ENCODE assay signal across 38 cellular contexts in the genomic region with DNA sequence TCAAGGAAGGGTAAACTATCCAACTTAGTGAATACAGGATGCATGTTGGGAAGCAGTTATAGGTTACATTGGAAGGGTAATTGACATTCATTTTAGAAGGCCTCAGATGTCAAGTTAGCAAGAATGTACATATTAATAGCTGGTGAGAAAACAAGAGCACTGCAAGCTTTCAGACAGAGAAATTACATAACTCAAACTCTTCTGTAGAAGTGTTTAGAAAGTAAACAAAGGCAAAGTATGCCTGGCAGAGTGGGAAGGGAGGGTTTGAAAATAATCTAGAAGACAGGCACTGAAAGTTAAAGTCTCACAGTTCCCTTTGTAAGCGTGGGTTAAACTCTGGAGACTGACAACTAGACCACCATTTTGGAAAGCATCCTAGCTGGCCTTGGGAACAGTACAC.
"Had no signal": no experiment of that assay in that cellular context is flagged by ENCODE, and none has a peak within 500 bp of the region (broad histone marks: within the 10 kb centered on the region; RNA-seq: fewer than 3 reads in every experiment).

No MANE protein-coding gene starts in this region.

- H3K4me3 Mint-ChIP-seq: activated B cell treated with CpG ODN at 0.5 μM for 24 hours; activated CD4-positive, alpha-beta memory T cell treated with anti-CD3 and anti-CD28 coated beads, Interleukin-2, amount 10 ng/mL, durations not matched to agents 7 days and 5 days; activated CD8-positive, alpha-beta memory T cell treated with anti-CD3 and anti-CD28 coated beads, Interleukin-2, amount 10 ng/mL, durations not matched to agents 7 days and 5 days; activated naive CD4-positive, alpha-beta T cell treated with anti-CD3 and anti-CD28 coated beads, Interleukin-2, amount 50 U/mL, for 24 hours; activated naive CD8-positive, alpha-beta T cell treated with anti-CD3 and anti-CD28 coated beads, Interleukin-2, amount 10 ng/mL, durations not matched to agents 7 days and 5 days; activated T-cell treated with anti-CD3 and anti-CD28 coated beads, Interleukin-2, amount 50 U/mL, for 72 hours; activated T-helper 17 cell treated with anti-CD3 and anti-CD28 coated beads, Interleukin-2, amount 50 U/mL, for 72 hours; brain; IgD-negative memory B cell; T-cell had no signal

- H3K9me3 Mint-ChIP-seq: activated B cell treated with CpG ODN at 0.5 μM for 24 hours; activated CD4-positive, alpha-beta memory T cell treated with anti-CD3 and anti-CD28 coated beads, Interleukin-2, amount 10 ng/mL, durations not matched to agents 7 days and 5 days; activated naive CD4-positive, alpha-beta T cell treated with anti-CD3 and anti-CD28 coated beads, Interleukin-2, amount 50 U/mL, for 24 hours; activated naive CD8-positive, alpha-beta T cell treated with anti-CD3 and anti-CD28 coated beads, Interleukin-2, amount 10 ng/mL, durations not matched to agents 7 days and 5 days; activated T-cell treated with anti-CD3 and anti-CD28 coated beads, Interleukin-2, amount 50 U/mL, for 72 hours; activated T-helper 17 cell treated with anti-CD3 and anti-CD28 coated beads, Interleukin-2, amount 50 U/mL, for 72 hours; brain; T-cell had no signal

- H3K27me3 Mint-ChIP-seq: activated B cell treated with CpG ODN at 0.5 μM for 24 hours; activated CD4-positive, alpha-beta memory T cell treated with anti-CD3 and anti-CD28 coated beads, Interleukin-2, amount 10 ng/mL, durations not matched to agents 7 days and 5 days; activated CD8-positive, alpha-beta memory T cell treated with anti-CD3 and anti-CD28 coated beads, Interleukin-2, amount 10 ng/mL, durations not matched to agents 7 days and 5 days; activated naive CD4-positive, alpha-beta T cell treated with anti-CD3 and anti-CD28 coated beads, Interleukin-2, amount 50 U/mL, for 24 hours; brain; IgD-negative memory B cell had no signal

- H3K27ac ChIP-seq: adrenal gland, PC-9, RWPE1, VCaP had no signal

- H3K36me3 ChIP-seq: adrenal gland had no signal

- ATAC-seq: activated CD8-positive, alpha-beta memory T cell treated with anti-CD3 and anti-CD28 coated beads, Interleukin-2, amount 10 ng/mL, durations not matched to agents 7 days and 5 days; activated T-cell treated with anti-CD3 and anti-CD28 coated beads, Interleukin-2, amount 50 U/mL, for 72 hours; activated T-helper 17 cell treated with anti-CD3 and anti-CD28 coated beads, Interleukin-2, amount 50 U/mL, for 72 hours; Right ventricle myocardium inferior; SK-N-SH treated with all-trans-retinoic acid at 6 μM for 48 hours; T-cell had no signal

- H3K4me1 Mint-ChIP-seq: activated B cell treated with CpG ODN at 0.5 μM for 24 hours; activated CD4-positive, alpha-beta memory T cell treated with anti-CD3 and anti-CD28 coated beads, Interleukin-2, amount 10 ng/mL, durations not matched to agents 7 days and 5 days; activated CD8-positive, alpha-beta memory T cell treated with anti-CD3 and anti-CD28 coated beads, Interleukin-2, amount 10 ng/mL, durations not matched to agents 7 days and 5 days; activated naive CD4-positive, alpha-beta T cell treated with anti-CD3 and anti-CD28 coated beads, Interleukin-2, amount 50 U/mL, for 24 hours; activated naive CD8-positive, alpha-beta T cell treated with anti-CD3 and anti-CD28 coated beads, Interleukin-2, amount 10 ng/mL, durations not matched to agents 7 days and 5 days; activated T-helper 17 cell treated with anti-CD3 and anti-CD28 coated beads, Interleukin-2, amount 50 U/mL, for 72 hours; brain; T-cell had no signal

- DNase-seq: activated B cell treated with CpG ODN at 0.5 μM for 24 hours; activated CD4-positive, alpha-beta memory T cell treated with anti-CD3 and anti-CD28 coated beads, Interleukin-2, amount 10 ng/mL, durations not matched to agents 7 days and 5 days; activated CD4-positive, alpha-beta T cell treated with anti-CD3 and anti-CD28 coated beads for 4 hours; activated CD4-positive, CD25-positive, alpha-beta regulatory T cell treated with anti-CD3 and anti-CD28 coated beads, Interleukin-2, amount 50 U/mL, for 72 hours; activated CD8-positive, alpha-beta memory T cell treated with anti-CD3 and anti-CD28 coated beads for 24 hours; activated CD8-positive, alpha-beta memory T cell treated with anti-CD3 and anti-CD28 coated beads, Interleukin-2, amount 10 ng/mL, durations not matched to agents 7 days and 5 days; activated CD8-positive, alpha-beta memory T cell treated with anti-CD3 and anti-CD28 coated beads, Interleukin-2, amount 50 U/mL, for 48 hours; activated effector memory CD4-positive, alpha-beta T cell treated with anti-CD3 and anti-CD28 coated beads, Interleukin-2, amount 50 U/mL, for 16 hours; activated naive CD4-positive, alpha-beta T cell; activated naive CD8-positive, alpha-beta T cell treated with anti-CD3 and anti-CD28 coated beads, Interleukin-2, amount 10 ng/mL, durations not matched to agents 7 days and 5 days; activated T-cell treated with anti-CD3 and anti-CD28 coated beads, Interleukin-2, amount 50 U/mL, for 72 hours; adrenal gland; caudate nucleus; cerebellar nuclear complex; Kasumi-1; KG1; NCI-H1105; NCI-H1417 treated with DMSO at 0.1 percent for 48 hours; NCI-H187 treated with DMSO at 0.1 percent for 48 hours; NCI-H2081; NCI-H2171 treated with DMSO at 0.1 percent for 48 hours; NCI-H345; NCI-H510A; NCI-H526; NCI-H748 treated with DMSO at 0.1 percent for 48 hours; PC-9; SIG-M5; T-cell; T-helper 2 cell; T-helper 9 cell had no signal

- H3K4me3 ChIP-seq: adrenal gland, PC-9 had no signal

- H3K9me3 ChIP-seq: adrenal gland had no signal

- H3K27ac Mint-ChIP-seq: activated B cell treated with CpG ODN at 0.5 μM for 24 hours; activated CD4-positive, alpha-beta memory T cell treated with anti-CD3 and anti-CD28 coated beads, Interleukin-2, amount 10 ng/mL, durations not matched to agents 7 days and 5 days; activated CD8-positive, alpha-beta memory T cell treated with anti-CD3 and anti-CD28 coated beads, Interleukin-2, amount 10 ng/mL, durations not matched to agents 7 days and 5 days; activated naive CD4-positive, alpha-beta T cell treated with anti-CD3 and anti-CD28 coated beads, Interleukin-2, amount 50 U/mL, for 24 hours; activated naive CD8-positive, alpha-beta T cell treated with anti-CD3 and anti-CD28 coated beads, Interleukin-2, amount 10 ng/mL, durations not matched to agents 7 days and 5 days; activated T-cell treated with anti-CD3 and anti-CD28 coated beads, Interleukin-2, amount 50 U/mL, for 72 hours; activated T-helper 17 cell treated with anti-CD3 and anti-CD28 coated beads, Interleukin-2, amount 50 U/mL, for 72 hours; brain; IgD-negative memory B cell; T-cell had no signal

- H3K4me1 ChIP-seq: adrenal gland had no signal

- H3K4me2 ChIP-seq: PC-9 had no signal

- H3K36me3 Mint-ChIP-seq: activated CD8-positive, alpha-beta memory T cell treated with anti-CD3 and anti-CD28 coated beads, Interleukin-2, amount 10 ng/mL, durations not matched to agents 7 days and 5 days; activated naive CD4-positive, alpha-beta T cell treated with anti-CD3 and anti-CD28 coated beads, Interleukin-2, amount 50 U/mL, for 24 hours; activated naive CD8-positive, alpha-beta T cell treated with anti-CD3 and anti-CD28 coated beads, Interleukin-2, amount 10 ng/mL, durations not matched to agents 7 days and 5 days; brain; IgD-negative memory B cell; T-cell had no signal

- H3K27me3 ChIP-seq: adrenal gland had no signal
